In the genomic region with DNA sequence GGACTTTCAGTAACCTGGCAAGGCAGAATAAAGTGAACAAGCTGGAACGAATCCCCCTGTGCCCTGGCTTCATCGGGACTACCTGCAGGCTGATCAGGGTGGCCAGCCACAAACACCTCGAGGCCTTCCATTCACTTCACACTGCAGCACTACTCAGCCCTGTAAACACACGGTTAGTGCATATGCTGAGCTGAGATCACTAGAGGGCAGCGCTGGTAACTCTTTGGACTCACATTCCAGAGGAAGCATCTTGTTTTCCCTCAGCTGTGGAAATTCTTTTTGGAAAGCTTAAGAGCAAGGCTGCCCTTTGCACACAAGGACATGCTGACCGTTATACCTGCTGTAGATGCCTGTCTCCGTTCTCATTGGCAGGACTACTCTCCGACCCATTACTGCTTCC, we compare ENCODE assay signal across 1 cellular context.
TF ChIP-seq lines count a peak whose summit lies in the region.

No MANE protein-coding gene starts in this region.

TF ChIP-seq in HCT116, 20 proteins besides CTCF, POLR2A, EP300 and RAD21 (continued from another document):
- no peak for TF ChIP-seq ZFX (IDR thresholded peaks at IDR 0.05)
- TF ChIP-seq EGR1 (IDR thresholded peaks at IDR 0.05; ENCODE audit: low read depth), result no peak
- TF ChIP-seq, protein P1, sequence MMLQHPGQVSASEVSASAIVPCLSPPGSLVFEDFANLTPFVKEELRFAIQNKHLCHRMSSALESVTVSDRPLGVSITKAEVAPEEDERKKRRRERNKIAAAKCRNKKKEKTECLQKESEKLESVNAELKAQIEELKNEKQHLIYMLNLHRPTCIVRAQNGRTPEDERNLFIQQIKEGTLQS (IDR thresholded peaks at IDR 0.05), result no peak
- no peak for TF ChIP-seq JUND (IDR thresholded peaks at IDR 0.05)
- no peak for TF ChIP-seq SP1 (IDR thresholded peaks at IDR 0.05; ENCODE audit: low read depth)
- TF ChIP-seq, protein P2, sequence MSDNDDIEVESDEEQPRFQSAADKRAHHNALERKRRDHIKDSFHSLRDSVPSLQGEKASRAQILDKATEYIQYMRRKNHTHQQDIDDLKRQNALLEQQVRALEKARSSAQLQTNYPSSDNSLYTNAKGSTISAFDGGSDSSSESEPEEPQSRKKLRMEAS (IDR thresholded peaks at IDR 0.05), result no peak
- no peak for TF ChIP-seq CEBPB (IDR thresholded peaks at IDR 0.05; ENCODE audit: low read depth)
- TF ChIP-seq ZNF274 (IDR thresholded peaks at IDR 0.05; ENCODE audit: low read depth, low read length), result no peak
